14 cellular contexts compared by ENCODE assay signal in the genomic region with DNA sequence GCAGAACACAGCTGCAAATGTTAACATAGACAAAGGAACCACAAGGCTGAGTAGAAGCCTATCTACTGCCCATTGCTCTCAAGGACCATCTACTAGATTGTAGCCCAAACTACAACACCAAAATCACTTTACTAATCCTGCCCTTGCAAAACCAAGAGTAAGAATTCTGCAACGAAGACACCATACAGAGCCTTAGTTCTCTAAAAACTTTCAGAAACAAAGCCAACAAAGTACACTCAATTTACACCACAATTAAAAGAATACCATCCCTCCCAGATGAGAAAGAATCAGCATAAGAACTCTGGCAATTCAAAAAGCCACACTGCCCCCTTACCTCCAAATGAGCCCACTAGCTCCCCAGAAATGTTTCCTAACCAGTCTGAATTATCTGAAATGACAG.
DNase-seq lines count a peak whose midpoint lies in the region; ATAC-seq and TF ChIP-seq lines count a peak whose summit lies in the region.
"Had no signal": no experiment of that assay in that cellular context is flagged by ENCODE, and none has a peak within 500 bp of the region (broad histone marks: within the 10 kb centered on the region; RNA-seq: fewer than 3 reads in every experiment).

No MANE protein-coding gene starts in this region.

- H4K5ac ChIP-seq in H9 (ENCODE audit: insufficient read length, low read depth, low read length) = no peak overlapping the region

- H3K79me1 ChIP-seq in H9 (ENCODE audit: insufficient read depth, low read depth, low read length, poor library complexity, severe bottlenecking) (no peaks in the 10 kb centered on the region), neuronal stem cell (ENCODE audit: low read depth, low read length) (no peaks in the 10 kb centered on the region)

- CTCF ChIA-PET in WTC11 (lab: Charles Lee) = interaction anchor here (1.9 kb wide), 1 partner anchor 96 kb away, joined by 6 read pairs; no protein-coding TSS in a partner anchor
- CTCF ChIA-PET in HEK293T (lab: Yijun Ruan, JAX) = no interaction called here

- H3K4me1 ChIP-seq in H9 (ENCODE audit: insufficient read depth, low read length) (peaks cover 8% of the 10 kb centered on the region; the same call in 1 of the 2 replicates), iPS-18a (ENCODE audit: control insufficient read depth, low read depth, low read length) (peaks cover 18% of the 10 kb centered on the region), neuronal stem cell (ENCODE audit: control insufficient read depth in 2 of 2, insufficient read depth in 1 of 2, low read depth in 1 of 2, low read length in 2 of 2) (no peaks in the 10 kb centered on the region)
- H3K4me1 ChIP-seq: BLaER1 treated with 17β-estradiol and CSF1 and Interleukin-3, amounts not matched to agents 10 nM and 100 nM; HAP-1 had no signal

- H2BK12ac ChIP-seq in H9 (ENCODE audit: insufficient read length, low read depth, low read length) (no peak overlapping the region), neuronal stem cell (ENCODE audit: low read length) (no peak overlapping the region)

- H3K14ac ChIP-seq in H9 (ENCODE audit: insufficient read depth, low read length) (no peak overlapping the region), neuronal stem cell (ENCODE audit: low read length) (no peak overlapping the region)

- H3K36me3 Mint-ChIP-seq in H9 (ENCODE audit: insufficient read depth in 1 of 3, low read depth in 3 of 3) = peaks cover 20 to 48% (median 26%) of the 10 kb centered on the region in 3 experiments
- H3K36me3 Mint-ChIP-seq in WTC11 = peaks cover 48% of the 10 kb centered on the region
- H3K36me3 Mint-ChIP-seq: CD4-positive, CD25-positive, alpha-beta regulatory T cell had no signal

- no peaks in the 10 kb centered on the region for H3K36me3 ChIP-seq in iPS-18a (ENCODE audit: control insufficient read depth, low read depth, low read length)
- no peaks in the 10 kb centered on the region for H3K36me3 ChIP-seq in neuronal stem cell (replicated peaks in 1 of 2; ENCODE audit: control insufficient read depth in 2 of 2, insufficient read depth in 2 of 2, low read length in 2 of 2)
- H3K36me3 ChIP-seq: BLaER1 treated with 17β-estradiol and CSF1 and Interleukin-3, amounts not matched to agents 10 nM and 100 nM; HAP-1 had no signal

- H3K27me3 Mint-ChIP-seq in H9 (ENCODE audit: low read depth) (no peaks in the 10 kb centered on the region), WTC11 (ENCODE audit: low read depth) (peaks cover 22% of the 10 kb centered on the region)
- H3K27me3 Mint-ChIP-seq: CD4-positive, CD25-positive, alpha-beta regulatory T cell had no signal

- no peaks in the 10 kb centered on the region for H3K23me2 ChIP-seq in H9 (ENCODE audit: insufficient read length, low read depth, low read length, poor library complexity, severe bottlenecking)

- H3K9me3 ChIP-seq in H9 (ENCODE audit: control insufficient read depth, low read depth, low read length) (no peaks in the 10 kb centered on the region), iPS-18a (ENCODE audit: control insufficient read depth, low read depth, low read length) (no peaks in the 10 kb centered on the region), neuronal stem cell (replicated peaks in 1 of 2; ENCODE audit: control insufficient read depth in 2 of 2, insufficient read depth in 1 of 2, low read depth in 1 of 2, low read length in 2 of 2) (peaks cover 0 to 5% of the 10 kb centered on the region in 2 donors)
- H3K9me3 ChIP-seq: HAP-1 had no signal

- H3K56ac ChIP-seq in H9 (ENCODE audit: insufficient read length, low read depth, low read length) = no peak overlapping the region

- H2AK5ac ChIP-seq in H9 (ENCODE audit: insufficient read length, low read length) (no peak overlapping the region), neuronal stem cell (ENCODE audit: low read depth, low read length) (no peak overlapping the region)

- H2BK120ac ChIP-seq in H9 (ENCODE audit: low read depth, low read length, poor library complexity, severe bottlenecking) (no peak overlapping the region), neuronal stem cell (ENCODE audit: low read depth, low read length) (no peak overlapping the region)

- TF ChIP-seq CTCF in H9 (conservative IDR thresholded peaks at IDR 0.05) (no peak; the same call in 2 of the 3 replicates), WTC11 (IDR thresholded peaks at IDR 0.05) (no peak)

- H3K4me1 Mint-ChIP-seq in H9 (peaks cover 23% of the 10 kb centered on the region in 2 experiments), WTC11 (peaks cover 26% of the 10 kb centered on the region)
- H3K4me1 Mint-ChIP-seq: CD4-positive, CD25-positive, alpha-beta regulatory T cell had no signal

- H3K4me2 ChIP-seq in H9 (ENCODE audit: insufficient read depth, insufficient read length, low read length) (peak overlapping the region; percentile 46), neuronal stem cell (ENCODE audit: insufficient read depth, low read length, poor library complexity, severe bottlenecking) (no peak overlapping the region)
- H3K4me2 ChIP-seq: BLaER1 treated with 17β-estradiol and CSF1 and Interleukin-3, amounts not matched to agents 10 nM and 100 nM had no signal

- H3K9me3 Mint-ChIP-seq in H9 (peaks cover 34 to 35% of the 10 kb centered on the region in 2 experiments), WTC11 (peaks cover 54% of the 10 kb centered on the region)

- no peak overlapping the region for H2BK20ac ChIP-seq in H9 (ENCODE audit: low read depth, low read length, poor library complexity, severe bottlenecking)

- H4K8ac ChIP-seq in H9 (replicated peaks; ENCODE audit: insufficient read length, low read depth, low read length) (no peak overlapping the region), neuronal stem cell (ENCODE audit: low read depth, low read length) (no peak overlapping the region)

- H3K27ac Mint-ChIP-seq in H9 (peak overlapping the region; percentile 59 to 86 (median 71); a peak in 6 of 7 replicates), WTC11 (peak overlapping the region; percentile 43)
- H3K27ac Mint-ChIP-seq: CD4-positive, CD25-positive, alpha-beta regulatory T cell; HFFc6 had no signal

- no CpG with 5 or more reads among the region's 1 CpG for WGBS in H9 (ENCODE audit: extremely low coverage, insufficient read length, low lambda C conversion rate)
- WGBS in neuronal stem cell (ENCODE audit: extremely low coverage in 2 of 2, insufficient read length in 2 of 2, insufficient replicate concordance in 1 of 2), 2 donors = no CpG with 5 or more reads among the region's 1 CpG

- peak; percentile 83 for ATAC-seq in WTC11
- ATAC-seq in HG02610 (IDR thresholded peaks at IDR 0.05; ENCODE audit: unreplicated experiment) = no peak
- ATAC-seq: HepG2 had no signal

- no peak overlapping the region for H3K9ac ChIP-seq in H9 (ENCODE audit: extremely low read depth, insufficient read length, low read length)
- H3K9ac ChIP-seq in iPS-18a (ENCODE audit: low read length) = no peak overlapping the region
- no peak overlapping the region for H3K9ac ChIP-seq in neuronal stem cell (ENCODE audit: low read depth, low read length, poor library complexity)
- H3K9ac ChIP-seq: BLaER1 treated with 17β-estradiol and CSF1 and Interleukin-3, amounts not matched to agents 10 nM and 100 nM had no signal

- H2AFZ ChIP-seq in H9 (ENCODE audit: low read length) (no peak overlapping the region), neuronal stem cell (ENCODE audit: low read length) (peak overlapping the region; percentile 49)

- POLR2A ChIA-PET in WTC11 (lab: Charles Lee) (interaction anchor here (0.7 kb wide), 1 partner anchor 11 kb away, joined by 3 read pairs; no protein-coding TSS in a partner anchor), HEK293T (lab: Yijun Ruan, JAX) (no interaction called here)

- H3K4me3 ChIP-seq in iPS-18a (ENCODE audit: low read length) = peak overlapping the region; percentile 20
- H3K4me3 ChIP-seq in neuronal stem cell (ENCODE audit: low read length in 2 of 2) = no peak overlapping the region
- H3K4me3 ChIP-seq: BLaER1 treated with 17β-estradiol and CSF1 and Interleukin-3, amounts not matched to agents 10 nM and 100 nM; HAP-1 had no signal

- no peak overlapping the region for H3K27ac ChIP-seq in H9 (ENCODE audit: insufficient read length, low read depth, low read length)
- H3K27ac ChIP-seq in iPS-18a (ENCODE audit: low read length) = no peak overlapping the region
- H3K27ac ChIP-seq in neuronal stem cell (replicated peaks; ENCODE audit: low read length) = no peak overlapping the region
- H3K27ac ChIP-seq: BLaER1 treated with 17β-estradiol and CSF1 and Interleukin-3, amounts not matched to agents 10 nM and 100 nM had no signal

- H3K79me2 ChIP-seq in H9 (ENCODE audit: insufficient read depth, low read length) = no peaks in the 10 kb centered on the region

- H4K20me1 ChIP-seq in H9 (ENCODE audit: control insufficient read depth, insufficient read depth, insufficient read length) = no peaks in the 10 kb centered on the region
- H4K20me1 ChIP-seq: BLaER1 treated with 17β-estradiol and CSF1 and Interleukin-3, amounts not matched to agents 10 nM and 100 nM had no signal

- H3K27me3 ChIP-seq in H9 (ENCODE audit: insufficient read depth, low read length) = no peaks in the 10 kb centered on the region
- no peaks in the 10 kb centered on the region for H3K27me3 ChIP-seq in iPS-18a (ENCODE audit: control insufficient read depth, insufficient read depth, low read length)
- H3K27me3 ChIP-seq in neuronal stem cell (ENCODE audit: control insufficient read depth in 3 of 3, insufficient read depth in 3 of 3, low read depth in 1 of 3, low read length in 3 of 3) = no peaks in the 10 kb centered on the region
- H3K27me3 ChIP-seq: BLaER1 treated with 17β-estradiol and CSF1 and Interleukin-3, amounts not matched to agents 10 nM and 100 nM had no signal

- H3K18ac ChIP-seq in H9 (ENCODE audit: insufficient read length, low read depth, low read length) (no peak overlapping the region), neuronal stem cell (ENCODE audit: low read length) (no peak overlapping the region)

- DNase-seq in H9 (no peak), WTC11 (ENCODE audit: low spot score) (no peak), neuronal stem cell (ENCODE audit: low spot score) (no peak), HEK293T (ENCODE audit: extremely low spot score) (no peak), HK-2 (ENCODE audit: unreplicated experiment) (no peak)
- DNase-seq: ACHN; CD4-positive, CD25-positive, alpha-beta regulatory T cell; DMS53; HFFc6 had no signal

- no peak overlapping the region for H3T11ph ChIP-seq in H9 (ENCODE audit: low read length)

- peak overlapping the region in 1 of 2 experiments; percentile 30; a peak in 3 of 5 replicates for H3K4me3 Mint-ChIP-seq in H9
- peak overlapping the region; percentile 32 for H3K4me3 Mint-ChIP-seq in WTC11
- H3K4me3 Mint-ChIP-seq: CD4-positive, CD25-positive, alpha-beta regulatory T cell; HFFc6 had no signal

- H2BK15ac ChIP-seq in H9 (ENCODE audit: low read depth, low read length) (no peak overlapping the region), neuronal stem cell (ENCODE audit: low read length) (no peak overlapping the region)

- H3K4ac ChIP-seq in H9 (ENCODE audit: low read depth, low read length) (no peak overlapping the region), neuronal stem cell (ENCODE audit: low read length) (no peak overlapping the region)

- no peak overlapping the region for H2BK5ac ChIP-seq in H9 (ENCODE audit: insufficient read length, low read length)
- no peak overlapping the region for H2BK5ac ChIP-seq in neuronal stem cell (ENCODE audit: low read length)

- H3K23ac ChIP-seq in H9 (ENCODE audit: insufficient read length, low read depth, low read length) (no peak overlapping the region), neuronal stem cell (ENCODE audit: low read depth, low read length, poor library complexity) (no peak overlapping the region)

- H4K91ac ChIP-seq in H9 (ENCODE audit: insufficient read length, low read depth, low read length) (no peak overlapping the region), neuronal stem cell (ENCODE audit: low read depth, low read length, poor library complexity) (no peak overlapping the region)
